ENCODE assay signal across 1 cellular context in genomic region chr20:2756056-2756611, GRCh38.
TF ChIP-seq lines count a peak whose summit lies in the region.

No MANE protein-coding gene starts in this region.

TF ChIP-seq in K562, 482 proteins besides CTCF, POLR2A, EP300 and RAD21 (continued from another document):
- TF ChIP-seq ZNF398 (CRISPR knock-in tag; IDR thresholded peaks at IDR 0.05) (no peak), TCF7L2 (IDR thresholded peaks at IDR 0.05; ENCODE audit: low read depth, low read length) (no peak), ESRRB (CRISPR knock-in tag; IDR thresholded peaks at IDR 0.05; ENCODE audit: borderline replicate concordance) (no peak), CGGBP1 (CRISPR knock-in tag; IDR thresholded peaks at IDR 0.05) (no peak), PATZ1 (CRISPR knock-in tag; IDR thresholded peaks at IDR 0.05; ENCODE audit: borderline replicate concordance) (no peak), ZBTB1 (CRISPR knock-in tag; IDR thresholded peaks at IDR 0.05; ENCODE audit: borderline replicate concordance, low read depth) (no peak), BRD9 (IDR thresholded peaks at IDR 0.05; ENCODE audit: low read depth, partially characterized antibody) (no peak)
